Comparison of ENCODE assay signal across 34 cellular contexts in genomic region chr2:111647359-111647758, GRCh38.
"Had no signal": no experiment of that assay in that cellular context is flagged by ENCODE, and none has a peak within 500 bp of the region (broad histone marks: within the 10 kb centered on the region; RNA-seq: fewer than 3 reads in every experiment).

No MANE protein-coding gene starts in this region.

- H3K27ac ChIP-seq: adrenal gland, ascending aorta, body of pancreas, brain microvascular endothelial cell, breast epithelium, cardiac muscle cell had no signal

- H3K36me3 ChIP-seq: adrenal gland, ascending aorta, brain microvascular endothelial cell, breast epithelium, cardiac muscle cell had no signal

- DNase-seq: activated effector memory CD4-positive, alpha-beta T cell treated with anti-CD3 and anti-CD28 coated beads, Interleukin-2, amount 50 U/mL, for 16 hours; activated effector memory CD4-positive, alpha-beta T cell treated with Interleukin-2 at 50 U/mL for 16 hours; activated gamma-delta T cell; activated gamma-delta T cell treated with Interleukin-2 at 50 U/mL for 16 hours; activated naive CD4-positive, alpha-beta T cell; activated naive CD4-positive, alpha-beta T cell treated with anti-CD3 and anti-CD28 coated beads for 36 hours; activated naive CD4-positive, alpha-beta T cell treated with anti-CD3 and anti-CD28 coated beads, Interleukin-2, amount 10 ng/mL, durations not matched to agents 7 days and 5 days; activated naive CD4-positive, alpha-beta T cell treated with anti-CD3 and anti-CD28 coated beads, Interleukin-2, amount 50 U/mL, for 16 hours; activated naive CD4-positive, alpha-beta T cell treated with Interleukin-2 at 50 U/mL for 16 hours; activated naive CD8-positive, alpha-beta T cell treated with anti-CD3 and anti-CD28 coated beads for 36 hours; activated naive CD8-positive, alpha-beta T cell treated with anti-CD3 and anti-CD28 coated beads, Interleukin-2, amount 10 ng/mL, durations not matched to agents 7 days and 5 days; activated naive CD8-positive, alpha-beta T cell treated with anti-CD3 and anti-CD28 coated beads, Interleukin-2, amount 50 U/mL, for 24 hours; activated T-cell treated with anti-CD3 and anti-CD28 coated beads, Interleukin-2, amount 50 U/mL, for 1 hour; activated T-cell treated with anti-CD3 and anti-CD28 coated beads, Interleukin-2, amount 50 U/mL, for 24 hours; activated T-cell treated with anti-CD3 and anti-CD28 coated beads, Interleukin-2, amount 50 U/mL, for 4 hours; activated T-cell treated with anti-CD3 and anti-CD28 coated beads, Interleukin-2, amount 50 U/mL, for 48 hours; activated T-cell treated with anti-CD3 and anti-CD28 coated beads, Interleukin-2, amount 50 U/mL, for 72 hours; adrenal gland; amniotic stem cell; amygdala; anterior cingulate cortex; aorta; body of pancreas; brain microvascular endothelial cell; caudate nucleus; central memory CD4-positive, alpha-beta T cell; cerebellar nuclear complex had no signal

- H3K4me3 ChIP-seq: adrenal gland, ascending aorta, body of pancreas, breast epithelium, cardiac muscle cell had no signal

- H3K27me3 ChIP-seq: adrenal gland, ascending aorta, body of pancreas, brain microvascular endothelial cell, breast epithelium, cardiac muscle cell had no signal

- ATAC-seq: activated naive CD4-positive, alpha-beta T cell treated with anti-CD3 and anti-CD28 coated beads, Interleukin-2, amount 50 U/mL, for 72 hours; activated naive CD8-positive, alpha-beta T cell treated with anti-CD3 and anti-CD28 coated beads, Interleukin-2, amount 50 U/mL, for 24 hours; activated T-cell treated with anti-CD3 and anti-CD28 coated beads, Interleukin-2, amount 50 U/mL, for 4 hours; activated T-cell treated with anti-CD3 and anti-CD28 coated beads, Interleukin-2, amount 50 U/mL, for 72 hours; activated T-helper 17 cell treated with anti-CD3 and anti-CD28 coated beads, Interleukin-2, amount 50 U/mL, for 72 hours; body of pancreas had no signal

- H3K4me1 ChIP-seq: adrenal gland, ascending aorta, body of pancreas, breast epithelium had no signal

- H3K9me3 ChIP-seq: body of pancreas had no signal

- FAIRE-seq: astrocyte, bronchial epithelial cell had no signal
